Comparison of ENCODE assay signal across 9 cellular contexts in genomic region chr1:21217812-21218596, GRCh38. TPM values are rescaled to one million over a fixed set of nuclear protein-coding genes. Genes with fewer than 3 reads are reported as not detected.
DNase-seq lines count a peak whose midpoint lies in the region; ATAC-seq and TF ChIP-seq lines count a peak whose summit lies in the region.
"Had no signal": no experiment of that assay in that cellular context is flagged by ENCODE, and none has a peak within 500 bp of the region (broad histone marks: within the 10 kb centered on the region; RNA-seq: fewer than 3 reads in every experiment).

No MANE protein-coding gene starts in this region.

- no peak overlapping the region for H3K23ac ChIP-seq in IMR-90 (ENCODE audit: low read depth, low read length)

- H3K4ac ChIP-seq in IMR-90 (ENCODE audit: low read depth, low read length) = no peak overlapping the region

- peak; percentile 25 for DNase-seq in CMK (ENCODE audit: low read depth)
- DNase-seq in IMR-90 = peak; percentile 21
- peak; percentile 71 for DNase-seq in activated CD4-positive, alpha-beta memory T cell treated with anti-CD3 and anti-CD28 coated beads for 36 hours
- DNase-seq in fibroblast of villous mesenchyme (ENCODE audit: low read depth) = peak; percentile 25
- DNase-seq in sciatic nerve (ENCODE audit: low spot score) = no peak
- DNase-seq in NCI-H1930 (lab: John Stamatoyannopoulos, UW) = no peak
- DNase-seq in NOMO-1 treated with DMSO at 0.1 percent for 48 hours (lab: John Stamatoyannopoulos, UW; ENCODE audit: unreplicated experiment) = no peak
- DNase-seq in GF-D8 (lab: John Stamatoyannopoulos, UW) = no peak

- H2BK5ac ChIP-seq in IMR-90 (ENCODE audit: low read depth, low read length, poor library complexity, severe bottlenecking) = no peak overlapping the region

- no peak overlapping the region for H3K9ac ChIP-seq in IMR-90 (ENCODE audit: low read depth, low read length)

- H3K4me1 Mint-ChIP-seq in activated CD4-positive, alpha-beta memory T cell treated with anti-CD3 and anti-CD28 coated beads for 36 hours (ENCODE audit: low read depth) = peaks cover 3% of the 10 kb centered on the region

- no peak overlapping the region for H3K27ac ChIP-seq in IMR-90 (ENCODE audit: insufficient read depth, low read length)

- peak; percentile 38 for TF ChIP-seq RAD21 in IMR-90 (IDR thresholded peaks at IDR 0.05; ENCODE audit: low read length)

- no peaks in the 10 kb centered on the region for H3K9me3 Mint-ChIP-seq in activated CD4-positive, alpha-beta memory T cell treated with anti-CD3 and anti-CD28 coated beads for 36 hours
- H3K9me3 Mint-ChIP-seq: IgD-negative memory B cell had no signal

- H3K79me1 ChIP-seq in IMR-90 (ENCODE audit: low read depth in 1 of 2, low read length in 2 of 2) = no peaks in the 10 kb centered on the region

- no peak overlapping the region for H3K14ac ChIP-seq in IMR-90 (replicated peaks; ENCODE audit: low read depth, low read length)

- no peak overlapping the region for H2BK20ac ChIP-seq in IMR-90 (ENCODE audit: low read depth, low read length)

- H4K5ac ChIP-seq in IMR-90 (ENCODE audit: low read depth, low read length) = no peak overlapping the region

- POLR2A ChIA-PET in IMR-90 (lab: Charles Lee; ENCODE audit: unreplicated experiment) = no interaction called here
- POLR2A ChIA-PET in activated CD4-positive, alpha-beta memory T cell treated with anti-CD3 and anti-CD28 coated beads for 36 hours (lab: Charles Lee) = no interaction called here

- H2BK120ac ChIP-seq in IMR-90 (ENCODE audit: low read depth, low read length) = no peak overlapping the region

- H3K27me3 Mint-ChIP-seq in activated CD4-positive, alpha-beta memory T cell treated with anti-CD3 and anti-CD28 coated beads for 36 hours = no peaks in the 10 kb centered on the region
- H3K27me3 Mint-ChIP-seq: IgD-negative memory B cell had no signal

- H3K18ac ChIP-seq in IMR-90 (ENCODE audit: low read depth, low read length) = no peak overlapping the region

- H3K36me3 Mint-ChIP-seq in activated CD4-positive, alpha-beta memory T cell treated with anti-CD3 and anti-CD28 coated beads for 36 hours = peaks cover 26% of the 10 kb centered on the region

- intact Hi-C loops in IMR-90 (cut with micrococcal nuclease) (no loop called here), sciatic nerve (cut with DNase I) (no loop called here)
- intact Hi-C loops in activated CD4-positive, alpha-beta memory T cell treated with anti-CD3 and anti-CD28 coated beads for 36 hours (cut with micrococcal nuclease) = loop anchor here (2.0 kb wide), 1 partner anchor 151 kb away; no protein-coding TSS in a partner anchor

- H3K27me3 ChIP-seq in IMR-90 (ENCODE audit: control insufficient read depth, insufficient read depth, low read length) = no peaks in the 10 kb centered on the region

- peaks cover 47% of the 10 kb centered on the region for H3K36me3 ChIP-seq in IMR-90 (ENCODE audit: control insufficient read depth, insufficient read depth, low read length)

- no peak overlapping the region; the same call in 1 of the 2 replicates for H2AK5ac ChIP-seq in IMR-90 (ENCODE audit: low read depth, low read length)

- peak; percentile 43 for ATAC-seq in IMR-90 (ENCODE audit: low read depth)
- peak; percentile 29 for ATAC-seq in sciatic nerve

- no peaks in the 10 kb centered on the region for H3K4me1 ChIP-seq in IMR-90 (ENCODE audit: control insufficient read depth, insufficient read depth, low read length)

- H3K4me2 ChIP-seq in IMR-90 (ENCODE audit: low read depth, low read length) = no peak overlapping the region

- no peak overlapping the region for H3K4me3 ChIP-seq in IMR-90 (ENCODE audit: insufficient read depth, low read depth, low read length)
- H3K4me3 ChIP-seq in fibroblast of villous mesenchyme (ENCODE audit: low read depth, low read length) = no peak overlapping the region

- BruUV-seq in IMR-90 (replicated peaks; lab: Mats Ljungman, UMichigan) = no TSS peak

- peak overlapping the region; percentile 10 for H2AFZ ChIP-seq in IMR-90 (replicated peaks; ENCODE audit: low read length, poor library complexity)

- no peak overlapping the region for H4K8ac ChIP-seq in IMR-90 (ENCODE audit: low read depth in 2 of 2, low read length in 2 of 2)

- peaks cover 8% of the 10 kb centered on the region for H3K9me1 ChIP-seq in IMR-90 (ENCODE audit: insufficient read depth, low read length)

- no peak for TF ChIP-seq POLR2A in IMR-90 (IDR thresholded peaks at IDR 0.05; ENCODE audit: low read depth, low read length)

- H3K27ac Mint-ChIP-seq in activated CD4-positive, alpha-beta memory T cell treated with anti-CD3 and anti-CD28 coated beads for 36 hours = peak overlapping the region; percentile 33

- CTCF ChIA-PET in IMR-90 (lab: Yijun Ruan, JAX) = interaction anchor here (0.6 to 2.2 kb wide), 3 partner anchors 21 to 221 kb away, joined by 3 to 9 read pairs (median 3); no protein-coding TSS in a partner anchor
- CTCF ChIA-PET in activated CD4-positive, alpha-beta memory T cell treated with anti-CD3 and anti-CD28 coated beads for 36 hours (lab: Charles Lee) = interaction anchor here (0.6 to 4.8 kb wide), 19 partner anchors 8 to 521 kb away, joined by 3 to 46 read pairs (median 3); no protein-coding TSS in a partner anchor

- no peak overlapping the region for H4K91ac ChIP-seq in IMR-90 (ENCODE audit: insufficient read depth, low read depth, low read length)

- H2AK9ac ChIP-seq in IMR-90 (replicated peaks; ENCODE audit: low read depth, low read length, poor library complexity) = no peak overlapping the region

- dilution Hi-C loops in IMR-90 (cut with HindIII; ENCODE audit: low sequenced_read_pairs, unreplicated experiment) = no loop called here

- H4K20me1 ChIP-seq in IMR-90 (ENCODE audit: insufficient read depth, low read length) = peaks cover 8% of the 10 kb centered on the region; the same call in 1 of the 2 replicates

- H2BK15ac ChIP-seq in IMR-90 (ENCODE audit: low read depth, low read length) = no peak overlapping the region

- WGBS in IMR-90 (ENCODE audit: extremely low coverage in 2 of 2, insufficient read length in 1 of 2), 2 experiments = 97% methylated on average over 5 of the region's 20 CpGs; no CpG with 5 or more reads in 1 of the 2 experiments

- in situ Hi-C loops in IMR-90 (cut with MboI; ENCODE audit: low sequenced_read_pairs) = loop anchor here (25.0 kb wide), 1 partner anchor 681 kb away; no protein-coding TSS in a partner anchor

- no peak overlapping the region for H3K56ac ChIP-seq in IMR-90 (ENCODE audit: extremely low read depth, insufficient read depth, low read length)

- no peak overlapping the region for H3K4me3 Mint-ChIP-seq in activated CD4-positive, alpha-beta memory T cell treated with anti-CD3 and anti-CD28 coated beads for 36 hours
- H3K4me3 Mint-ChIP-seq: IgD-negative memory B cell had no signal

- H3K9me3 ChIP-seq in IMR-90 (ENCODE audit: control insufficient read depth, insufficient read depth, low read length) = no peaks in the 10 kb centered on the region

- TF ChIP-seq CTCF in IMR-90 (conservative IDR thresholded peaks at IDR 0.05; ENCODE audit: low read depth, low read length) = peak; percentile 45
- peak; percentile 59 for TF ChIP-seq CTCF in fibroblast of villous mesenchyme (IDR thresholded peaks at IDR 0.05; ENCODE audit: insufficient read depth, low read depth, low read length)

TF ChIP-seq in IMR-90, 13 proteins besides CTCF, POLR2A, EP300 and RAD21:
- TF ChIP-seq NFE2L2 (IDR thresholded peaks at IDR 0.05; ENCODE audit: low read depth, low read length) = no peak
- peak; percentile 30; the same call in 1 of the 2 replicates for TF ChIP-seq SMC3 (IDR thresholded peaks at IDR 0.05; ENCODE audit: low read depth, low read length)

RNA-seq across cellular contexts. Expression of gene EIF4G3, which starts 41.3 kb away (rescaled TPM):
- total RNA-seq in IMR-90 (2012; rRNA removed) = 25.8 and 29.2 TPM in 2 replicates
- polyA plus RNA-seq in IMR-90 (2012; rRNA removed) = 49.2 and 49.6 TPM in 2 replicates
- 13.0 and 18.0 TPM in 2 replicates for polyA plus RNA-seq in IMR-90 (2012; cell fraction: cytosol; rRNA removed)
- 47.7 and 85.2 TPM in 2 replicates for polyA plus RNA-seq in IMR-90 (2012; cell fraction: nucleus; rRNA removed; ENCODE audit: low replicate concordance)
- total RNA-seq in activated CD4-positive, alpha-beta memory T cell treated with anti-CD3 and anti-CD28 coated beads for 36 hours = 10 to 100 TPM; 39.9 to 42.7 TPM
- 51.5 and 66.5 TPM in 2 replicates for total RNA-seq in fibroblast of villous mesenchyme
- total RNA-seq in sciatic nerve = 67.7 TPM

Comparison
In these comparisons a context has a peak if more than half of its experiments do, and no peak if none do; other contexts are left out.
1. DNase-seq: peak in CMK (single experiment), IMR-90 (single experiment), activated CD4-positive, alpha-beta memory T cell treated with anti-CD3 and anti-CD28 coated beads for 36 hours (single experiment) and fibroblast of villous mesenchyme (single experiment); none in sciatic nerve (single experiment), NCI-H1930 (0 of 2), NOMO-1 treated with DMSO at 0.1 percent for 48 hours (single experiment) and GF-D8 (single experiment).